In the genomic region with DNA sequence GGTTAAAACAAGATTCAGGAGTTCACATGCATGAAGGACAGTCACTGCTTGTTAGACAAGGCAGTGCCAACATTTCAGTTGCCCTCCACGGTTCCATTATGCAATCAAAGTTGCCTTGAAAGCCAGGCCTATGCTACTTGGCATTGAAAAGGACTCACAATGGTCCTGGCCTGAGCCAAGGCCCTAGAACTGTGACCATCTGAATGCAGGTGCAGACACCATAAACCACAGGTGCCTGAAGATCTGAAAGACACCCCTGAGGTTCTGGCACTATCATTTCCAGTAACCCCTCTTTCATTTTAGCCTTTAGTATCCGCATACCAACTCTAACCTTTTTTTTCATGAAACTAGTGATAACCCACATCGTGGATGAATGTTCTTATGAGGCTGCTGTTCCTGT, we compare ENCODE assay signal across 23 cellular contexts. TPM values are rescaled to one million over a fixed set of nuclear protein-coding genes. Genes with fewer than 3 reads are reported as not detected.
DNase-seq lines count a peak whose midpoint lies in the region; ATAC-seq, FAIRE-seq and TF ChIP-seq lines count a peak whose summit lies in the region.
"Had no signal": no experiment of that assay in that cellular context is flagged by ENCODE, and none has a peak within 500 bp of the region (broad histone marks: within the 10 kb centered on the region; RNA-seq: fewer than 3 reads in every experiment).

No MANE protein-coding gene starts in this region.

- H3K27me3 Mint-ChIP-seq in astrocyte (ENCODE audit: low read depth, unreplicated experiment) (peaks cover 15% of the 10 kb centered on the region), mesothelial cell of epicardium (ENCODE audit: low read depth) (peaks cover 85% of the 10 kb centered on the region)

- ATAC-seq in A549 (no peak), gastroesophageal sphincter (no peak)
- ATAC-seq: GM23338 had no signal

- no peaks in the 10 kb centered on the region for H4K20me1 ChIP-seq in astrocyte (ENCODE audit: insufficient read depth, low read length)
- H4K20me1 ChIP-seq: BLaER1 treated with 17β-estradiol and CSF1 and Interleukin-3, amounts not matched to agents 10 nM and 100 nM had no signal

- no peak overlapping the region for H2AFZ ChIP-seq in astrocyte (ENCODE audit: low read depth, low read length)
- H2AFZ ChIP-seq: GM23338 had no signal

- H3K9me3 ChIP-seq in A549, result no peaks in the 10 kb centered on the region
- no peaks in the 10 kb centered on the region for H3K9me3 ChIP-seq in astrocyte (ENCODE audit: insufficient read depth, low read depth, low read length)
- no peaks in the 10 kb centered on the region for H3K9me3 ChIP-seq in gastroesophageal sphincter
- H3K9me3 ChIP-seq: BE2C had no signal

- peaks cover 9% of the 10 kb centered on the region for H3K27me3 ChIP-seq in astrocyte (ENCODE audit: insufficient read depth, low read length)
- H3K27me3 ChIP-seq in gastroesophageal sphincter, result peaks cover 36% of the 10 kb centered on the region

- no peak for TF ChIP-seq EP300 in A549 (IDR thresholded peaks at IDR 0.05)
- no peak for TF ChIP-seq EP300 in gastroesophageal sphincter (IDR thresholded peaks at IDR 0.05)

- H3K4me3 Mint-ChIP-seq in astrocyte (ENCODE audit: unreplicated experiment) (peak overlapping the region; percentile 80), mesothelial cell of epicardium (peak overlapping the region; percentile 33)
- H3K4me3 Mint-ChIP-seq: CD4-positive, alpha-beta memory T cell; HFFc6 had no signal

- H3K79me2 ChIP-seq in astrocyte (ENCODE audit: insufficient read depth, low read length), result no peaks in the 10 kb centered on the region

- DNase-seq in A549 (ENCODE audit: low read depth in 1 of 2, low spot score in 1 of 2) (no peak), astrocyte (ENCODE audit: low read depth) (no peak), mesothelial cell of epicardium (ENCODE audit: low spot score in 2 of 2, unreplicated experiment in 2 of 2) (no peak), glomerular visceral epithelial cell (ENCODE audit: extremely low spot score) (no peak)
- DNase-seq in activated CD4-positive, alpha-beta T cell treated with anti-CD3 and anti-CD28 coated beads, Interleukin-2, amount 50 U/mL, for 4 hours, result no peak
- DNase-seq: ACHN; AML-193; BE2C; Calu3; CD4-positive, alpha-beta memory T cell; COR-L47; DMS53; DMS79 treated with DMSO at 0.1 percent for 48 hours; GF-D8; H9; HFFc6 had no signal

- H3K36me3 Mint-ChIP-seq in astrocyte (ENCODE audit: low read depth, unreplicated experiment) (no peaks in the 10 kb centered on the region), mesothelial cell of epicardium (no peaks in the 10 kb centered on the region)
- H3K36me3 Mint-ChIP-seq: CD4-positive, alpha-beta memory T cell had no signal

- WGBS in A549 (ENCODE audit: missing lambda C conversion rate), result 58% methylated on average over 3 of the region's 3 CpGs
- 78 to 94% methylated on average over 2 to 3 of the region's 3 CpGs for WGBS in gastroesophageal sphincter (ENCODE audit: low coverage in 1 of 2), 2 donors

- H3K4me1 ChIP-seq in A549, result peaks cover 14% of the 10 kb centered on the region
- H3K4me1 ChIP-seq in astrocyte (ENCODE audit: insufficient read depth, low read length), result peaks cover 8% of the 10 kb centered on the region
- peaks cover 0 to 65% (median 3%) of the 10 kb centered on the region in 3 donors for H3K4me1 ChIP-seq in gastroesophageal sphincter
- H3K4me1 ChIP-seq: BE2C had no signal

- no peak for TF ChIP-seq RAD21 in A549 (conservative IDR thresholded peaks at IDR 0.05 in 1 of 2, IDR thresholded peaks at IDR 0.05 in 1 of 2)

- H3K27ac Mint-ChIP-seq in astrocyte (ENCODE audit: unreplicated experiment) (no peak overlapping the region), mesothelial cell of epicardium (no peak overlapping the region)
- H3K27ac Mint-ChIP-seq: CD4-positive, alpha-beta memory T cell; GM23338; H9; HFFc6 had no signal

- no peak overlapping the region for H3K9ac ChIP-seq in astrocyte (ENCODE audit: low read length)
- H3K9ac ChIP-seq: BLaER1 treated with 17β-estradiol and CSF1 and Interleukin-3, amounts not matched to agents 10 nM and 100 nM had no signal

- no peaks in the 10 kb centered on the region for H3K36me3 ChIP-seq in astrocyte (ENCODE audit: insufficient read depth, low read length)
- H3K36me3 ChIP-seq in gastroesophageal sphincter, result no peaks in the 10 kb centered on the region
- H3K36me3 ChIP-seq: BE2C; BLaER1 treated with 17β-estradiol and CSF1 and Interleukin-3, amounts not matched to agents 10 nM and 100 nM had no signal

- H3K9me3 Mint-ChIP-seq in astrocyte (ENCODE audit: unreplicated experiment) (no peaks in the 10 kb centered on the region), mesothelial cell of epicardium (no peaks in the 10 kb centered on the region)
- H3K9me3 Mint-ChIP-seq: GM23338, H9, HFFc6 had no signal

- TF ChIP-seq CTCF in A549 (IDR thresholded peaks at IDR 0.05), result no peak
- TF ChIP-seq CTCF in astrocyte (IDR thresholded peaks at IDR 0.05; ENCODE audit: insufficient read depth, low read depth, low read length), result no peak
- no peak for TF ChIP-seq CTCF in mesothelial cell of epicardium (IDR thresholded peaks at IDR 0.05; ENCODE audit: unreplicated experiment)
- TF ChIP-seq CTCF in gastroesophageal sphincter (IDR thresholded peaks at IDR 0.05), result no peak

- CTCF ChIA-PET in A549 (lab: Yijun Ruan, JAX), result no interaction called here

- POLR2A ChIA-PET in A549 (lab: Yijun Ruan, JAX), result no interaction called here

- H3K4me3 ChIP-seq in A549 (no peak overlapping the region), astrocyte (ENCODE audit: insufficient read depth, low read depth, low read length) (no peak overlapping the region), gastroesophageal sphincter (no peak overlapping the region)
- H3K4me3 ChIP-seq: BLaER1 treated with 17β-estradiol and CSF1 and Interleukin-3, amounts not matched to agents 10 nM and 100 nM; GM23338 had no signal

- H3K4me2 ChIP-seq in A549 (peak overlapping the region; percentile 81; the same call in 2 of the 3 replicates), astrocyte (ENCODE audit: low read length) (no peak overlapping the region)
- H3K4me2 ChIP-seq: GM23338 had no signal

- FAIRE-seq in A549 (lab: Jason Lieb, UNC) (no peak), astrocyte (lab: Jason Lieb, UNC) (no peak)
- FAIRE-seq: A204.1, GM12891, GM18507 had no signal

- H3K4me1 Mint-ChIP-seq in astrocyte (ENCODE audit: low read depth, unreplicated experiment), result peaks cover 9% of the 10 kb centered on the region
- H3K4me1 Mint-ChIP-seq in mesothelial cell of epicardium, result peaks cover 5% of the 10 kb centered on the region
- H3K4me1 Mint-ChIP-seq: CD4-positive, alpha-beta memory T cell had no signal

- no peak for TF ChIP-seq POLR2A in A549 (IDR thresholded peaks at IDR 0.05; ENCODE audit: low read length)
- no peak for TF ChIP-seq POLR2A in gastroesophageal sphincter (IDR thresholded peaks at IDR 0.05)

- no peak overlapping the region for H3K27ac ChIP-seq in A549
- H3K27ac ChIP-seq in astrocyte (ENCODE audit: low read depth, low read length), result no peak overlapping the region
- H3K27ac ChIP-seq in gastroesophageal sphincter, result peak overlapping the region in 1 of 4 donors; percentile 91
- H3K27ac ChIP-seq: 22Rv1; BLaER1 treated with 17β-estradiol and CSF1 and Interleukin-3, amounts not matched to agents 10 nM and 100 nM had no signal

TF ChIP-seq in A549, 52 proteins besides CTCF, POLR2A, EP300 and RAD21 (continues in another document):
- TF ChIP-seq CBX2 (IDR thresholded peaks at IDR 0.05; ENCODE audit: borderline replicate concordance, low read depth), result no peak
- TF ChIP-seq RARB (CRISPR knock-in tag; IDR thresholded peaks at IDR 0.05), result no peak
- TF ChIP-seq ESRRA (IDR thresholded peaks at IDR 0.05; ENCODE audit: borderline replicate concordance, low read length), result no peak
- TF ChIP-seq PHF8 (IDR thresholded peaks at IDR 0.05; ENCODE audit: borderline replicate concordance, low read depth), result no peak
- TF ChIP-seq, protein P1, sequence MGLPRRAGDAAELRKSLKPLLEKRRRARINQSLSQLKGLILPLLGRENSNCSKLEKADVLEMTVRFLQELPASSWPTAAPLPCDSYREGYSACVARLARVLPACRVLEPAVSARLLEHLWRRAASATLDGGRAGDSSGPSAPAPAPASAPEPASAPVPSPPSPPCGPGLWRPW (IDR thresholded peaks at IDR 0.05), result no peak
- TF ChIP-seq, protein P2, sequence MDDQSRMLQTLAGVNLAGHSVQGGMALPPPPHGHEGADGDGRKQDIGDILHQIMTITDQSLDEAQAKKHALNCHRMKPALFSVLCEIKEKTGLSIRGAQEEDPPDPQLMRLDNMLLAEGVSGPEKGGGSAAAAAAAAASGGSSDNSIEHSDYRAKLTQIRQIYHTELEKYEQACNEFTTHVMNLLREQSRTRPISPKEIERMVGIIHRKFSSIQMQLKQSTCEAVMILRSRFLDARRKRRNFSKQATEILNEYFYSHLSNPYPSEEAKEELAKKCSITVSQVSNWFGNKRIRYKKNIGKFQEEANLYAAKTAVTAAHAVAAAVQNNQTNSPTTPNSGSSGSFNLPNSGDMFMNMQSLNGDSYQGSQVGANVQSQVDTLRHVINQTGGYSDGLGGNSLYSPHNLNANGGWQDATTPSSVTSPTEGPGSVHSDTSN (IDR thresholded peaks at IDR 0.05), result no peak
- TF ChIP-seq NR3C1 (IDR thresholded peaks at IDR 0.05), result no peak
- TF ChIP-seq FOSL2 (IDR thresholded peaks at IDR 0.05), result no peak
- TF ChIP-seq FOSL2 (CRISPR knock-in tag; IDR thresholded peaks at IDR 0.05), result no peak
- TF ChIP-seq EHMT2 (IDR thresholded peaks at IDR 0.05; ENCODE audit: low read depth), result no peak
- TF ChIP-seq CBX8 (IDR thresholded peaks at IDR 0.05), result no peak
- no peak for TF ChIP-seq ZSCAN20 (CRISPR knock-in tag; IDR thresholded peaks at IDR 0.05)
- TF ChIP-seq RCOR1 (IDR thresholded peaks at IDR 0.05; ENCODE audit: low read depth, low read length), result no peak
- TF ChIP-seq RNF2 (IDR thresholded peaks at IDR 0.05; ENCODE audit: borderline replicate concordance, low read depth), result no peak

RNA-seq across cellular contexts. Expression of a gene that starts 2.8 kb away (rescaled TPM):
- 74.5 and 91.7 TPM in 2 replicates for polyA plus RNA-seq in A549 (2011; rRNA removed)
- polyA plus RNA-seq in A549 (2012; cell fraction: cytosol; rRNA removed), result 113 and 126 TPM in 2 replicates
- 119 and 123 TPM in 2 replicates for polyA plus RNA-seq in A549 (2012; cell fraction: nucleus; rRNA removed)
- 79.8 to 89.1 TPM (median 82.0 TPM) in 3 replicates for polyA plus RNA-seq in A549 (2017; fragmentation: RNase III; extraction: RNeasy Plus Mini Kit Qiagen cat#74134 plus additional on column Dnase treatment)
- polyA minus RNA-seq in A549 (2011; rRNA and poly(A)+ RNA removed), result 148 and 160 TPM in 2 replicates
- 5.9 and 7.9 TPM in 2 replicates for total RNA-seq in astrocyte
- 0.11 to 0.49 TPM (median 0.45 TPM) in 3 replicates for total RNA-seq in mesothelial cell of epicardium
- 100 to 1,000 TPM in 1 of 4 donors, 10 to 100 TPM in 1, 1 to 10 TPM in 2; 2.4 to 151 (median 33.7) TPM for total RNA-seq in gastroesophageal sphincter
- total RNA-seq: Calu3; CD4-positive, alpha-beta memory T cell had no signal
- polyA plus RNA-seq: CD4-positive, alpha-beta memory T cell had no signal
